ENCODE assay signal across 8 cellular contexts in the genomic region with DNA sequence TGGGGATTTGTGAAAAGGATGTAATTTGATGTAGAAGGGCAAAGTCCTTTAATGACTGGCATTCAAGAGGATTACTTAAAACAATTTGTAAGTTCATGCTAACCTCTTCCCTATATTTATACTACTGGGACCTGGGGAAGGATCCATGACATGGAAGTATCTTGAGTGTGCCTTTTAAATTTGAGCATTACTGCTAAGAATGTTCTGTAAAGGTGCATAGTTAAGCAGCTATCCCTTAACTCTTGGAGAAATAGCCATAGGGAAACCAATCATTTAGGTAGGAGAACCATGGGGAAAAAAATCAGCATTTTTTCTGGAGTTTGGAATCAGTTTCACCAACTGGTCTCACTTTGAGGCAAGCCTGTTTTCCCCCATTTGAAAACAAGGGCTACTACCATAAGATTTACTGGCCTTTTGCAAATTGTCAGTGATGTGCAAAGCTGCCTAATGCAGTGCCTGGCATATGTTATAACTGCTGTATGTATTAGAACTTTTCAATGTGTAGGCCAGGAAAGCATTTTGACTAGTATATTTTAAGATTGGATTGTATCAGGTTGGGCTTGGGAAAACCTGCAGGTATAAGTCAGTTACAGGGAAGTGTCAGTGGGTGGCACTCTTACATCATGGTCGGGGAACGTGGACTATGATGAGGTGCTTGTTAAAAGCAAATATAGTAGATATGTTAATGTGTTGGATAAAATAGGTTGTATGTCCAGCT.
A peak's percentile ranks its signal among the peaks of the same experiment; 100 is the strongest.
DNase-seq lines count a peak whose midpoint lies in the region; ATAC-seq, FAIRE-seq and TF ChIP-seq lines count a peak whose summit lies in the region.

No MANE protein-coding gene starts in this region.

- peak overlapping the region; percentile 61 for H3K4me3 ChIP-seq in AG09309 (ENCODE audit: control insufficient read depth, low read depth, low read length)
- H3K4me3 ChIP-seq in GM12875 (ENCODE audit: low read depth, low read length), result peak overlapping the region; percentile 21
- H3K4me3 ChIP-seq in H1 (ENCODE audit: extremely low read depth in 1 of 4, insufficient read depth in 2 of 4, low read depth in 3 of 4, low read length in 4 of 4), result peak overlapping the region in 2 of 4 experiments; percentile 83 to 97; a peak in 4 of 8 replicates
- H3K4me3 ChIP-seq in mucosa of descending colon, result no peak overlapping the region

- DNase-seq in AG09309 (ENCODE audit: low read depth) (peak; percentile 52), NCI-H146 treated with DMSO at 0.1 percent for 48 hours (lab: John Stamatoyannopoulos, UW; ENCODE audit: unreplicated experiment) (peak; percentile 5), UCSD-AML1 (lab: John Stamatoyannopoulos, UW; ENCODE audit: unreplicated experiment) (peak; percentile 13), H1 (ENCODE audit: low read depth in 1 of 2, low spot score in 2 of 2) (no peak), mucosa of descending colon (peak in 1 of 3 donors; percentile 69)

- H2BK12ac ChIP-seq in H1 (ENCODE audit: low read depth, low read length), result no peak overlapping the region

- peak; percentile 16 for ATAC-seq in HG02759 (IDR thresholded peaks at IDR 0.05; ENCODE audit: unreplicated experiment)
- ATAC-seq in mucosa of descending colon, result peak; percentile 50
- no peak for ATAC-seq in activated CD4-positive, CD25-positive, alpha-beta regulatory T cell treated with anti-CD3 and anti-CD28 coated beads, Interleukin-2, amount 50 U/mL, for 24 hours

- CTCF ChIA-PET in H1 (lab: Charles Lee; ENCODE audit: partially characterized antibody), result interaction anchor here (0.6 to 2.6 kb wide), 3 partner anchors 24 to 73 kb away, joined by 4 to 9 read pairs (median 5); partner anchors contain the start of gene PRSS12

- H3K4me1 ChIP-seq in H1 (replicated peaks in 1 of 4; ENCODE audit: control insufficient read depth in 3 of 4, insufficient read depth in 4 of 4, low read length in 3 of 4) (peaks cover 0 to 8% (median 0%) of the 10 kb centered on the region in 4 experiments; a peak in 2 of 7 replicates), mucosa of descending colon (ENCODE audit: low read depth) (peaks cover 23% of the 10 kb centered on the region)

- H3K36me3 ChIP-seq in H1 (ENCODE audit: control insufficient read depth in 2 of 4, insufficient read depth in 4 of 4, low read length in 3 of 4) (peaks cover 0 to 33% (median 6%) of the 10 kb centered on the region in 4 experiments; a peak in 5 of 8 replicates), mucosa of descending colon (ENCODE audit: low read depth) (no peaks in the 10 kb centered on the region)

- H2BK15ac ChIP-seq in H1 (ENCODE audit: low read length), result no peak overlapping the region

- no peak overlapping the region for H3K23ac ChIP-seq in H1 (ENCODE audit: insufficient read length)

- POLR2A ChIA-PET in H1 (lab: Charles Lee; ENCODE audit: partially characterized antibody), result interaction anchor here (0.6 kb wide), 1 partner anchor 24 kb away, joined by 5 read pairs; no protein-coding TSS in a partner anchor

- H2BK20ac ChIP-seq in H1 (ENCODE audit: low read length), result no peak overlapping the region

- TF ChIP-seq CTCF in AG09309 (IDR thresholded peaks at IDR 0.05; ENCODE audit: control insufficient read depth, insufficient read depth, low read depth, low read length, missing control alignments) (peak; percentile 71), GM12875 (IDR thresholded peaks at IDR 0.05; ENCODE audit: borderline replicate concordance, insufficient read depth, low read depth, low read length) (peak; percentile 45; the same call in 1 of the 2 replicates), H1 (IDR thresholded peaks at IDR 0.05; ENCODE audit: control extremely low read depth in 1 of 3, insufficient read depth in 1 of 3, low read depth in 1 of 3, low read length in 3 of 3) (peak; percentile 17 to 67 (median 58)), mucosa of descending colon (IDR thresholded peaks at IDR 0.05) (peak; percentile 8)

- H3K4ac ChIP-seq in H1 (replicated peaks; ENCODE audit: insufficient read length, low read depth, low read length), result no peak overlapping the region

- no peak overlapping the region for H2AFZ ChIP-seq in H1 (ENCODE audit: low read length)

- peak in 1 of 2 experiments; percentile 33; a peak in 1 of 3 replicates for TF ChIP-seq POLR2A in H1 (IDR thresholded peaks at IDR 0.05; ENCODE audit: control extremely low read depth in 1 of 2, low read depth in 2 of 2, low read length in 2 of 2)

- no peak overlapping the region for H4K5ac ChIP-seq in H1 (ENCODE audit: insufficient read length, low read depth, low read length)

- H3K9me3 ChIP-seq in H1 (ENCODE audit: insufficient read depth in 2 of 2, low read depth in 1 of 2, low read length in 1 of 2) (no peaks in the 10 kb centered on the region), mucosa of descending colon (no peaks in the 10 kb centered on the region)

- H2BK5ac ChIP-seq in H1 (ENCODE audit: low read depth, low read length), result no peak overlapping the region

- H2BK120ac ChIP-seq in H1 (replicated peaks; ENCODE audit: low read depth, low read length), result no peak overlapping the region

- peak overlapping the region in 1 of 4 experiments; percentile 30; a peak in 3 of 7 replicates for H3K9ac ChIP-seq in H1 (replicated peaks in 1 of 4; ENCODE audit: extremely low read depth in 1 of 4, low read depth in 3 of 4, low read length in 3 of 4)

- peaks cover 0 to 7% of the 10 kb centered on the region in 2 experiments for H4K20me1 ChIP-seq in H1 (replicated peaks in 1 of 2; ENCODE audit: control insufficient read depth in 1 of 2, insufficient read depth in 2 of 2, low read length in 2 of 2)

- TF ChIP-seq RAD21 in H1 (IDR thresholded peaks at IDR 0.05 in 1 of 2, conservative IDR thresholded peaks at IDR 0.05 in 1 of 2; ENCODE audit: low read depth in 2 of 2, low read length in 2 of 2), result peak; percentile 84 to 88

- intact Hi-C loops in mucosa of descending colon (cut with DNase I, micrococcal nuclease), result loop anchor here in 1 of 2 donors (5.0 kb wide), 1 partner anchor 72 kb away; the partner anchor contains the start of gene PRSS12

- no peak overlapping the region for H3K56ac ChIP-seq in H1 (replicated peaks; ENCODE audit: insufficient read length, low read depth, low read length)

- no peak overlapping the region for H4K8ac ChIP-seq in H1 (ENCODE audit: extremely low read depth, insufficient read depth, low read length)

- 28% methylated on average over 2 of the region's 2 CpGs; no CpG with 5 or more reads in 1 of the 2 experiments for WGBS in H1 (ENCODE audit: extremely low coverage in 1 of 2, insufficient coverage in 1 of 2, insufficient read length in 1 of 2, insufficient replicate concordance in 2 of 2, low coverage in 1 of 2, low lambda C conversion rate in 2 of 2, missing lambda C conversion rate in 1 of 2), 2 experiments

- peak overlapping the region; percentile 83 to 97 for H3K4me2 ChIP-seq in H1 (ENCODE audit: insufficient read depth in 1 of 2, low read depth in 2 of 2, low read length in 2 of 2)

- H3K79me2 ChIP-seq in H1 (ENCODE audit: control insufficient read depth in 1 of 2, insufficient read depth in 2 of 2, low read length in 2 of 2), result peaks cover 0 to 14% of the 10 kb centered on the region in 2 experiments; a peak in 3 of 4 replicates

- no peak overlapping the region for H2AK5ac ChIP-seq in H1 (ENCODE audit: low read depth, low read length)

- TF ChIP-seq EP300 in H1 (IDR thresholded peaks at IDR 0.05; ENCODE audit: borderline replicate concordance in 1 of 2, low read depth in 2 of 2, low read length in 2 of 2), result no peak

- no peaks in the 10 kb centered on the region for H3K27me3 ChIP-seq in H1 (replicated peaks in 1 of 4; ENCODE audit: control insufficient read depth in 3 of 4, extremely low read depth in 1 of 4, insufficient read depth in 3 of 4, low read length in 3 of 4)

- no peaks in the 10 kb centered on the region; the same call in 1 of the 2 replicates for H3K79me1 ChIP-seq in H1 (ENCODE audit: low read depth, low read length)

- H3K23me2 ChIP-seq in H1 (ENCODE audit: low read depth, low read length), result peaks cover 2% of the 10 kb centered on the region

- H3K18ac ChIP-seq in H1 (ENCODE audit: extremely low read depth, low read length), result no peak overlapping the region

- H3K14ac ChIP-seq in H1 (ENCODE audit: insufficient read length), result no peak overlapping the region

- peak; percentile 78 for FAIRE-seq in H1 (lab: Jason Lieb, UNC)

- H4K91ac ChIP-seq in H1 (replicated peaks; ENCODE audit: insufficient read length, low read length), result no peak overlapping the region

- H3K27ac ChIP-seq in H1 (ENCODE audit: low read depth, low read length), result no peak overlapping the region

TF ChIP-seq in H1, 55 proteins besides CTCF, POLR2A, EP300 and RAD21:
- TF ChIP-seq JUN (IDR thresholded peaks at IDR 0.05; ENCODE audit: low read depth, low read length) (no peak), SIX5 (IDR thresholded peaks at IDR 0.05; ENCODE audit: low read depth, low read length) (no peak), KDM5A (IDR thresholded peaks at IDR 0.05; ENCODE audit: low read length) (0 out of 2 replicates have a peak, but pooled peaks have one; percentile 43), POLR2AphosphoS5 (IDR thresholded peaks at IDR 0.05; ENCODE audit: low read depth, low read length) (peak; percentile 54), FOSL1 (IDR thresholded peaks at IDR 0.05; ENCODE audit: insufficient read depth, low read depth, low read length) (no peak)

Comparison
In these comparisons a context has a peak if more than half of its experiments do, and no peak if none do; other contexts are left out.
1. DNase-seq: peak in AG09309 (single experiment), NCI-H146 treated with DMSO at 0.1 percent for 48 hours (single experiment) and UCSD-AML1 (single experiment); none in H1 (0 of 2).
2. CTCF ChIP-seq: peak in every context shown above with its lines; median percentile 71 in AG09309; 58 in H1; 45 in GM12875; 8 in mucosa of descending colon.
3. ATAC-seq: peak in HG02759 (single experiment) and mucosa of descending colon (single experiment); none in activated CD4-positive, CD25-positive, alpha-beta regulatory T cell treated with anti-CD3 and anti-CD28 coated beads, Interleukin-2, amount 50 U/mL, for 24 hours (0 of 2).